ENCODE assay signal across 28 cellular contexts in the genomic region with DNA sequence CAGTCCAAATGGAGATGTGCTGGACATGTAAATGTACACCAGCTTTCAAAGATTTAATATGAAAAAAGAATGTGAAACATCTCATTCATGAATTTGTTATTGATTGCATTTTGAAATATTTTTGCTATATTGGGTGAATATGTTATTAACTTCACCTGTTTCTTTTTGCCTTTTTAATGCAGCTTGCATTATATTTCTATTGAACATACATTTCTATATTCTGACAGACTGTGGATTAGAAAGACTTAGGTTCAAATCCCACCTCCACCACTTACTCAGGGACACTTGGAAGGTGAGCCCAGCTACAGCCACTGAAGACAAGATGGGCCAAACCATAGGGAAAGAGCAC. TPM values are rescaled to one million over a fixed set of nuclear protein-coding genes. Genes with fewer than 3 reads are reported as not detected.
"Had no signal": no experiment of that assay in that cellular context is flagged by ENCODE, and none has a peak within 500 bp of the region (broad histone marks: within the 10 kb centered on the region; RNA-seq: fewer than 3 reads in every experiment).

No MANE protein-coding gene starts in this region.

- H3K36me3 ChIP-seq: brain microvascular endothelial cell, MG63 had no signal

- H3K27ac ChIP-seq: brain microvascular endothelial cell, RWPE1 had no signal

- H3K4me3 Mint-ChIP-seq: activated CD4-positive, alpha-beta memory T cell treated with anti-CD3 and anti-CD28 coated beads for 36 hours; activated naive CD4-positive, alpha-beta T cell treated with anti-CD3 and anti-CD28 coated beads for 36 hours; activated naive CD8-positive, alpha-beta T cell treated with anti-CD3 and anti-CD28 coated beads for 36 hours; activated T-cell treated with anti-CD3 and anti-CD28 coated beads, Interleukin-2, amount 50 U/mL, for 4 hours; activated T-helper 1 cell treated with anti-CD3 and anti-CD28 coated beads, Interleukin-12 subunit alpha, Interleukin-12 subunit beta, Interleukin-2, Interleukin-4 antibody, amounts not matched to agents 30 ng/mL and 10 ng/mL and 1 ng/mL, durations not matched to agents 14 hours and 24 hours and 36 hours; T-cell; T-helper 17 cell; WTC11 had no signal

- H3K36me3 Mint-ChIP-seq: activated CD4-positive, alpha-beta memory T cell treated with anti-CD3 and anti-CD28 coated beads for 36 hours; activated naive CD8-positive, alpha-beta T cell treated with anti-CD3 and anti-CD28 coated beads for 36 hours; T-cell; WTC11 had no signal

- H3K27ac Mint-ChIP-seq: activated CD4-positive, alpha-beta memory T cell treated with anti-CD3 and anti-CD28 coated beads for 36 hours; activated naive CD4-positive, alpha-beta T cell treated with anti-CD3 and anti-CD28 coated beads for 36 hours; activated naive CD8-positive, alpha-beta T cell treated with anti-CD3 and anti-CD28 coated beads for 36 hours; activated T-helper 1 cell treated with anti-CD3 and anti-CD28 coated beads, Interleukin-12 subunit alpha, Interleukin-12 subunit beta, Interleukin-2, Interleukin-4 antibody, amounts not matched to agents 30 ng/mL and 10 ng/mL and 1 ng/mL, durations not matched to agents 14 hours and 24 hours and 36 hours; T-cell; T-helper 17 cell; WTC11 had no signal

- H3K9me3 Mint-ChIP-seq: activated CD4-positive, alpha-beta memory T cell treated with anti-CD3 and anti-CD28 coated beads for 36 hours; activated naive CD4-positive, alpha-beta T cell treated with anti-CD3 and anti-CD28 coated beads for 36 hours; activated naive CD8-positive, alpha-beta T cell treated with anti-CD3 and anti-CD28 coated beads for 36 hours; activated T-cell treated with anti-CD3 and anti-CD28 coated beads, Interleukin-2, amount 50 U/mL, for 4 hours; activated T-helper 1 cell treated with anti-CD3 and anti-CD28 coated beads, Interleukin-12 subunit alpha, Interleukin-12 subunit beta, Interleukin-2, Interleukin-4 antibody, amounts not matched to agents 30 ng/mL and 10 ng/mL and 1 ng/mL, durations not matched to agents 14 hours and 24 hours and 36 hours; T-cell; WTC11 had no signal

- H3K27me3 ChIP-seq: MG63 had no signal

- H3K4me3 ChIP-seq: MG63 had no signal

- DNase-seq: activated CD4-positive, alpha-beta T cell treated with anti-CD3 and anti-CD28 coated beads for 4 hours; activated CD4-positive, alpha-beta T cell treated with anti-CD3 and anti-CD28 coated beads, Interleukin-2, amount 50 U/mL, for 1 hour; activated CD8-positive, alpha-beta memory T cell treated with anti-CD3 and anti-CD28 coated beads, Interleukin-2, amount 50 U/mL, for 4 hours; activated gamma-delta T cell treated with Interleukin-2 at 50 U/mL for 16 hours; activated naive CD8-positive, alpha-beta T cell treated with anti-CD3 and anti-CD28 coated beads for 36 hours; activated T-cell treated with anti-CD3 and anti-CD28 coated beads for 4 hours; activated T-cell treated with anti-CD3 and anti-CD28 coated beads, Interleukin-2, amount 50 U/mL, for 4 hours; aorta; central memory CD4-positive, alpha-beta T cell; NCI-H1092; NCI-H1436 treated with DMSO at 0.1 percent for 48 hours; NCI-H1694 treated with DMSO at 0.1 percent for 48 hours; NCI-H2029; NCI-H345; NCI-H524 treated with DMSO at 0.1 percent for 48 hours; NK-92 treated with Interleukin-12 subunit alpha and Interleukin-12 subunit beta, amount 100 ng/mL, for 24 hours; SIG-M5; T-helper 17 cell had no signal

- H3K4me1 Mint-ChIP-seq: T-cell had no signal

- H3K9me3 ChIP-seq: MG63 had no signal

- ATAC-seq: activated T-cell treated with anti-CD3 and anti-CD28 coated beads, Interleukin-2, amount 50 U/mL, for 4 hours; Right ventricle myocardium inferior; T-cell; T-helper 17 cell had no signal

RNA-seq across cellular contexts. Expression of a gene that starts 37.8 kb away (rescaled TPM):
- total RNA-seq: activated CD4-positive, alpha-beta memory T cell treated with anti-CD3 and anti-CD28 coated beads for 36 hours; activated naive CD4-positive, alpha-beta T cell treated with anti-CD3 and anti-CD28 coated beads for 36 hours; activated naive CD8-positive, alpha-beta T cell treated with anti-CD3 and anti-CD28 coated beads for 36 hours; activated T-cell treated with anti-CD3 and anti-CD28 coated beads, Interleukin-2, amount 50 U/mL, for 4 hours; activated T-helper 1 cell treated with anti-CD3 and anti-CD28 coated beads, Interleukin-12 subunit alpha, Interleukin-12 subunit beta, Interleukin-2, Interleukin-4 antibody, amounts not matched to agents 30 ng/mL and 10 ng/mL and 1 ng/mL, durations not matched to agents 14 hours and 24 hours and 36 hours; SK-MEL-5; T-helper 17 cell had no signal
- polyA plus RNA-seq: aorta had no signal
